Comparison of ENCODE assay signal across 30 cellular contexts in genomic region chr21:44515359-44516165, GRCh38. TPM values are rescaled to one million over a fixed set of nuclear protein-coding genes. Genes with fewer than 3 reads are reported as not detected.
"Had no signal": no experiment of that assay in that cellular context is flagged by ENCODE, and none has a peak within 500 bp of the region (broad histone marks: within the 10 kb centered on the region; RNA-seq: fewer than 3 reads in every experiment).

No MANE protein-coding gene starts in this region.

- H3K9me3 Mint-ChIP-seq: activated naive CD4-positive, alpha-beta T cell treated with anti-CD3 and anti-CD28 coated beads, Interleukin-2, amount 50 U/mL, for 24 hours; activated T-cell treated with anti-CD3 and anti-CD28 coated beads, Interleukin-2, amount 50 U/mL, for 24 hours; activated T-helper 1 cell treated with anti-CD3 and anti-CD28 coated beads, Interleukin-12 subunit alpha, Interleukin-12 subunit beta, Interleukin-2, Interleukin-4 antibody, amounts not matched to agents 30 ng/mL and 10 ng/mL and 1 ng/mL, durations not matched to agents 14 hours and 24 hours and 36 hours; T-helper 2 cell treated with Interferon-gamma antibody and Interleukin-4, amounts not matched to agents 5 μg/mL and 100 μg/mL, for 36 hours had no signal

- H3K4me1 ChIP-seq: SJCRH30 had no signal

- H3K9me3 ChIP-seq: SJCRH30, SK-N-SH had no signal

- H3K27me3 Mint-ChIP-seq: activated CD4-positive, alpha-beta T cell treated with anti-CD3 and anti-CD28 coated beads for 36 hours; activated naive CD4-positive, alpha-beta T cell treated with anti-CD3 and anti-CD28 coated beads, Interleukin-2, amount 50 U/mL, for 24 hours; activated T-cell treated with anti-CD3 and anti-CD28 coated beads, Interleukin-2, amount 50 U/mL, for 24 hours had no signal

- H3K4me1 Mint-ChIP-seq: activated CD4-positive, alpha-beta T cell treated with anti-CD3 and anti-CD28 coated beads for 36 hours; activated naive CD4-positive, alpha-beta T cell treated with anti-CD3 and anti-CD28 coated beads, Interleukin-2, amount 50 U/mL, for 24 hours had no signal

- H3K36me3 Mint-ChIP-seq: activated naive CD4-positive, alpha-beta T cell treated with anti-CD3 and anti-CD28 coated beads, Interleukin-2, amount 50 U/mL, for 24 hours had no signal

- H3K9me2 ChIP-seq: SK-N-SH had no signal

- H3K4me3 Mint-ChIP-seq: activated CD4-positive, alpha-beta T cell treated with anti-CD3 and anti-CD28 coated beads for 36 hours; activated CD8-positive, alpha-beta T cell treated with anti-CD3 and anti-CD28 coated beads, Interleukin-2, amount 10 ng/mL, durations not matched to agents 7 days and 5 days; activated naive CD4-positive, alpha-beta T cell treated with anti-CD3 and anti-CD28 coated beads, Interleukin-2, amount 50 U/mL, for 24 hours; activated T-cell treated with anti-CD3 and anti-CD28 coated beads, Interleukin-2, amount 50 U/mL, for 24 hours; activated T-helper 1 cell treated with anti-CD3 and anti-CD28 coated beads, Interleukin-12 subunit alpha, Interleukin-12 subunit beta, Interleukin-2, Interleukin-4 antibody, amounts not matched to agents 30 ng/mL and 10 ng/mL and 1 ng/mL, durations not matched to agents 14 hours and 24 hours and 36 hours; T-helper 2 cell treated with Interferon-gamma antibody and Interleukin-4, amounts not matched to agents 5 μg/mL and 100 μg/mL, for 36 hours had no signal

- H3K27me3 ChIP-seq: SJCRH30 had no signal

- H3K4me3 ChIP-seq: SJCRH30 had no signal

- H3K36me3 ChIP-seq: SJCRH30 had no signal

- H3K4me2 ChIP-seq: KMS-11 had no signal

- DNase-seq: activated CD4-positive, alpha-beta T cell treated with anti-CD3 and anti-CD28 coated beads for 36 hours; activated CD8-positive, alpha-beta T cell treated with anti-CD3 and anti-CD28 coated beads, Interleukin-2, amount 10 ng/mL, durations not matched to agents 7 days and 5 days; activated effector memory CD4-positive, alpha-beta T cell treated with Interleukin-2 at 50 U/mL for 16 hours; activated naive CD4-positive, alpha-beta T cell; activated T-cell treated with anti-CD3 and anti-CD28 coated beads, Interleukin-2, amount 50 U/mL, for 24 hours; central memory CD4-positive, alpha-beta T cell; NCI-H1092; NCI-H1417; NCI-H1694; NCI-H2029; NCI-H2107; NCI-H2171 treated with DMSO at 0.1 percent for 48 hours; NCI-H226; NCI-H510A; NCI-H526 treated with DMSO at 0.1 percent for 48 hours; NCI-H82; SJCRH30; SK-N-SH; SW 1271 had no signal

- H3K27ac ChIP-seq: KMS-11, SJCRH30 had no signal

- ATAC-seq: activated CD4-positive, alpha-beta T cell treated with anti-CD3 and anti-CD28 coated beads for 36 hours; activated CD8-positive, alpha-beta T cell treated with anti-CD3 and anti-CD28 coated beads, Interleukin-2, amount 10 ng/mL, durations not matched to agents 7 days and 5 days; Right ventricle myocardium inferior had no signal

- H3K9ac ChIP-seq: KMS-11, SK-N-SH had no signal

- H3K27ac Mint-ChIP-seq: activated CD4-positive, alpha-beta T cell treated with anti-CD3 and anti-CD28 coated beads for 36 hours; activated CD8-positive, alpha-beta T cell treated with anti-CD3 and anti-CD28 coated beads, Interleukin-2, amount 10 ng/mL, durations not matched to agents 7 days and 5 days; activated naive CD4-positive, alpha-beta T cell treated with anti-CD3 and anti-CD28 coated beads, Interleukin-2, amount 50 U/mL, for 24 hours; activated T-cell treated with anti-CD3 and anti-CD28 coated beads, Interleukin-2, amount 50 U/mL, for 24 hours; activated T-helper 1 cell treated with anti-CD3 and anti-CD28 coated beads, Interleukin-12 subunit alpha, Interleukin-12 subunit beta, Interleukin-2, Interleukin-4 antibody, amounts not matched to agents 30 ng/mL and 10 ng/mL and 1 ng/mL, durations not matched to agents 14 hours and 24 hours and 36 hours; T-helper 2 cell treated with Interferon-gamma antibody and Interleukin-4, amounts not matched to agents 5 μg/mL and 100 μg/mL, for 36 hours had no signal

RNA-seq across cellular contexts. Expression of gene KRTAP10-1, which starts 24.4 kb away (rescaled TPM):
- total RNA-seq: activated CD4-positive, alpha-beta T cell treated with anti-CD3 and anti-CD28 coated beads for 36 hours; activated CD8-positive, alpha-beta T cell treated with anti-CD3 and anti-CD28 coated beads, Interleukin-2, amount 10 ng/mL, durations not matched to agents 7 days and 5 days; activated T-helper 1 cell treated with anti-CD3 and anti-CD28 coated beads, Interleukin-12 subunit alpha, Interleukin-12 subunit beta, Interleukin-2, Interleukin-4 antibody, amounts not matched to agents 30 ng/mL and 10 ng/mL and 1 ng/mL, durations not matched to agents 14 hours and 24 hours and 36 hours; aorta; bronchial epithelial cell; MCF 10A; Right ventricle myocardium inferior; RPMI7951; SJCRH30; T-helper 1 cell treated with Interleukin-12 subunit alpha and Interleukin-12 subunit beta and Interleukin-4 antibody, amounts not matched to agents 30 ng/mL and 1 ng/mL, for 36 hours had no signal
- polyA plus RNA-seq: aorta, SK-N-SH had no signal

RNA-seq across cellular contexts. Expression of gene KRTAP10-2, which starts 35.7 kb away (rescaled TPM):
- total RNA-seq: activated CD4-positive, alpha-beta T cell treated with anti-CD3 and anti-CD28 coated beads for 36 hours; activated CD8-positive, alpha-beta T cell treated with anti-CD3 and anti-CD28 coated beads, Interleukin-2, amount 10 ng/mL, durations not matched to agents 7 days and 5 days; activated T-helper 1 cell treated with anti-CD3 and anti-CD28 coated beads, Interleukin-12 subunit alpha, Interleukin-12 subunit beta, Interleukin-2, Interleukin-4 antibody, amounts not matched to agents 30 ng/mL and 10 ng/mL and 1 ng/mL, durations not matched to agents 14 hours and 24 hours and 36 hours; aorta; bronchial epithelial cell; MCF 10A; OCI-LY7; Right ventricle myocardium inferior; RPMI7951; SJCRH30; T-helper 1 cell treated with Interleukin-12 subunit alpha and Interleukin-12 subunit beta and Interleukin-4 antibody, amounts not matched to agents 30 ng/mL and 1 ng/mL, for 36 hours had no signal
- polyA plus RNA-seq: aorta, SK-N-SH had no signal

RNA-seq across cellular contexts. Expression of gene KRTAP10-3, which starts 43.0 kb away (rescaled TPM):
- total RNA-seq: activated CD4-positive, alpha-beta T cell treated with anti-CD3 and anti-CD28 coated beads for 36 hours; activated CD8-positive, alpha-beta T cell treated with anti-CD3 and anti-CD28 coated beads, Interleukin-2, amount 10 ng/mL, durations not matched to agents 7 days and 5 days; activated T-helper 1 cell treated with anti-CD3 and anti-CD28 coated beads, Interleukin-12 subunit alpha, Interleukin-12 subunit beta, Interleukin-2, Interleukin-4 antibody, amounts not matched to agents 30 ng/mL and 10 ng/mL and 1 ng/mL, durations not matched to agents 14 hours and 24 hours and 36 hours; aorta; bronchial epithelial cell; MCF 10A; OCI-LY7; Right ventricle myocardium inferior; RPMI7951; SJCRH30; T-helper 1 cell treated with Interleukin-12 subunit alpha and Interleukin-12 subunit beta and Interleukin-4 antibody, amounts not matched to agents 30 ng/mL and 1 ng/mL, for 36 hours had no signal
- polyA plus RNA-seq: aorta, SK-N-SH had no signal

RNA-seq across cellular contexts. Expression of gene KRTAP10-4, which starts 58.0 kb away (rescaled TPM):
- total RNA-seq: activated CD4-positive, alpha-beta T cell treated with anti-CD3 and anti-CD28 coated beads for 36 hours; activated CD8-positive, alpha-beta T cell treated with anti-CD3 and anti-CD28 coated beads, Interleukin-2, amount 10 ng/mL, durations not matched to agents 7 days and 5 days; activated T-helper 1 cell treated with anti-CD3 and anti-CD28 coated beads, Interleukin-12 subunit alpha, Interleukin-12 subunit beta, Interleukin-2, Interleukin-4 antibody, amounts not matched to agents 30 ng/mL and 10 ng/mL and 1 ng/mL, durations not matched to agents 14 hours and 24 hours and 36 hours; aorta; bronchial epithelial cell; MCF 10A; OCI-LY7; Right ventricle myocardium inferior; RPMI7951; SJCRH30; T-helper 1 cell treated with Interleukin-12 subunit alpha and Interleukin-12 subunit beta and Interleukin-4 antibody, amounts not matched to agents 30 ng/mL and 1 ng/mL, for 36 hours had no signal
- polyA plus RNA-seq: aorta, SK-N-SH had no signal
